Comparison of ENCODE assay signal across 13 cellular contexts in the genomic region with DNA sequence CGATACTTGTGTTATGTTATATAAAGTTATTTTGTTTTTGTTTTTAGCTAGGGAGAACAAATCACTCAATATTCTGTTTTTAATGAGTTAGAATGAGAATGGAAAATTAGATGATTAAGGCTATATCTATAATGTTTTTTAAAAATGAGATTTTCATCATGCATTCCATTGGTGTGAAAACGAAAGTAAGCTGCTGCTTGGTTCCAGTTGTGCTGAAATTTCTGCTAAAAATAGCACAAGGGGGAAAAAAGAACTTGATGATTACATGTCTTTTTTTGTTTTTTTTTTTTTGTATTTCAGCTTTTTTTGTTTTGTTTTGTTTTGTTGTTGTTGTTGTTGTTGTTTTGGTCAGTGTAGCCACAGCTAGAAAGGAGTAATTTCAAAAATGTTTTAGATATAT.
DNase-seq lines count a peak whose midpoint lies in the region; ATAC-seq, FAIRE-seq and TF ChIP-seq lines count a peak whose summit lies in the region.
"Had no signal": no experiment of that assay in that cellular context is flagged by ENCODE, and none has a peak within 500 bp of the region (broad histone marks: within the 10 kb centered on the region; RNA-seq: fewer than 3 reads in every experiment).

No MANE protein-coding gene starts in this region.

- TF ChIP-seq CTCF in astrocyte of the spinal cord (IDR thresholded peaks at IDR 0.05; ENCODE audit: low read depth, low read length): no peak

- ATAC-seq in HG03159 (IDR thresholded peaks at IDR 0.05; ENCODE audit: unreplicated experiment): no peak

- FAIRE-seq in GM19239 (lab: Jason Lieb, UNC): no peak

- DNase-seq in A172 (ENCODE audit: low spot score) (peak; percentile 20), HS-5 (ENCODE audit: low read depth) (peak; percentile 25), astrocyte of the spinal cord (ENCODE audit: low read depth, low spot score) (peak; percentile 19), medulla oblongata (ENCODE audit: extremely low spot score) (peak; percentile 24), GM19239 (ENCODE audit: insufficient read length, low spot score) (no peak), T1000 (lab: John Stamatoyannopoulos, UW) (no peak), NCI-H2227 treated with DMSO at 0.1 percent for 48 hours (lab: John Stamatoyannopoulos, UW) (no peak)
- DNase-seq: activated CD8-positive, alpha-beta memory T cell treated with anti-CD3 and anti-CD28 coated beads for 24 hours; Caco-2; foreskin melanocyte; midbrain; NCI-H2029 treated with DMSO at 0.1 percent for 48 hours had no signal

- in situ Hi-C loops in astrocyte of the spinal cord (cut with HindIII; ENCODE audit: low sequenced_read_pairs): no loop called here

- H3K4me3 ChIP-seq in astrocyte of the spinal cord (ENCODE audit: low read depth, low read length): peak overlapping the region; percentile 1

Comparison
In these comparisons a context has a peak if more than half of its experiments do, and no peak if none do; other contexts are left out.
1. DNase-seq: peak in A172 (single experiment), HS-5 (single experiment), astrocyte of the spinal cord (single experiment) and medulla oblongata (single experiment); none in GM19239 (single experiment), T1000 (single experiment) and NCI-H2227 treated with DMSO at 0.1 percent for 48 hours (single experiment).